14 cellular contexts compared by ENCODE assay signal in the genomic region with DNA sequence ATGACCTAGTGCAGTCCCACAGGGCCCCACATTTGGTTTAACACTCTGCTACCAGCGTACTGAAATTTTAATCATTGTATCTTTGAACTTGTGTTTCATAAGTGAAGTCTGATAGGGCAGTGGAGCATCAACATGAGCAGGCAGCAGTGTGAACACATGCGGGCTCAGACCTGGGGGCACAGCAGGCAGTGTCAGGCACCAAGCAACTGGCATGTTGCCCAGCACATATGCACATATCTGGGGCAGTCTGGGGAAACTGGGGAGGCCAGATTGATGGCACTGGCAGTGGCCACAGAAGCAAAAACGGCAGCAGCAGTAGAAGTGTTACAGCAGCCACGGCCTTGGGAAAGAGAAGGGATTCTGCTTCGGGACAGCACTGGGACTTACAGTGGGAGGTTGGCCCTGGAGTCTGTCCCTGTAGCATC.
DNase-seq lines count a peak whose midpoint lies in the region; ATAC-seq and TF ChIP-seq lines count a peak whose summit lies in the region.
"Had no signal": no experiment of that assay in that cellular context is flagged by ENCODE, and none has a peak within 500 bp of the region (broad histone marks: within the 10 kb centered on the region; RNA-seq: fewer than 3 reads in every experiment).

No MANE protein-coding gene starts in this region.

- no peak overlapping the region for H3K4me3 ChIP-seq in parathyroid adenoma (ENCODE audit: low read depth, low read length)
- H3K4me3 ChIP-seq: BLaER1 treated with 17β-estradiol and CSF1 and Interleukin-3, amounts not matched to agents 10 nM and 100 nM; stomach had no signal

- H3K79me2 ChIP-seq in parathyroid adenoma, result no peaks in the 10 kb centered on the region

- H3K27ac ChIP-seq in parathyroid adenoma, result peak overlapping the region; percentile 91
- H3K27ac ChIP-seq: BLaER1 treated with 17β-estradiol and CSF1 and Interleukin-3, amounts not matched to agents 10 nM and 100 nM; stomach had no signal

- peaks cover 20% of the 10 kb centered on the region for H3K4me1 ChIP-seq in parathyroid adenoma
- H3K4me1 ChIP-seq: BLaER1 treated with 17β-estradiol and CSF1 and Interleukin-3, amounts not matched to agents 10 nM and 100 nM; stomach had no signal

- DNase-seq in Daoy (ENCODE audit: low read depth) (peak; percentile 4), NCI-H524 treated with DMSO at 0.1 percent for 48 hours (lab: John Stamatoyannopoulos, UW) (peak; percentile 36), globus pallidus (ENCODE audit: low spot score) (peak; percentile 41), NCI-H2029 treated with DMSO at 0.1 percent for 48 hours (lab: John Stamatoyannopoulos, UW) (no peak)
- DNase-seq in stimulated activated CD4-positive, alpha-beta T cell treated with anti-CD3 and anti-CD28 coated beads, Interleukin-1b, Interleukin-23, amount 100 ng/mL, for 48 hours, result no peak
- DNase-seq: activated CD4-positive, alpha-beta memory T cell treated with anti-CD3 and anti-CD28 coated beads, Interleukin-2, amount 10 ng/mL, durations not matched to agents 7 days and 5 days; effector memory CD4-positive, alpha-beta T cell; foreskin melanocyte; stomach; T-helper 9 cell had no signal

- no peaks in the 10 kb centered on the region for H3K36me3 ChIP-seq in parathyroid adenoma (ENCODE audit: control insufficient read depth, insufficient read depth, low read length)
- H3K36me3 ChIP-seq: BLaER1 treated with 17β-estradiol and CSF1 and Interleukin-3, amounts not matched to agents 10 nM and 100 nM; stomach had no signal

- peak overlapping the region; percentile 0 for H3K4me2 ChIP-seq in parathyroid adenoma (ENCODE audit: low read length)
- H3K4me2 ChIP-seq: BLaER1 treated with 17β-estradiol and CSF1 and Interleukin-3, amounts not matched to agents 10 nM and 100 nM had no signal

- no peaks in the 10 kb centered on the region for H3K27me3 ChIP-seq in parathyroid adenoma (ENCODE audit: control insufficient read depth, insufficient read depth, low read length)
- H3K27me3 ChIP-seq: BLaER1 treated with 17β-estradiol and CSF1 and Interleukin-3, amounts not matched to agents 10 nM and 100 nM; stomach had no signal

- no peak overlapping the region for H3K9ac ChIP-seq in parathyroid adenoma
- H3K9ac ChIP-seq: BLaER1 treated with 17β-estradiol and CSF1 and Interleukin-3, amounts not matched to agents 10 nM and 100 nM had no signal

- peak overlapping the region; percentile 50 for H2AFZ ChIP-seq in parathyroid adenoma

- no peaks in the 10 kb centered on the region for H3K9me3 ChIP-seq in parathyroid adenoma (ENCODE audit: control insufficient read depth, low read length)
- H3K9me3 ChIP-seq: stomach had no signal

- no peak for TF ChIP-seq CTCF in parathyroid adenoma (IDR thresholded peaks at IDR 0.05)

- ATAC-seq in GM21528 (IDR thresholded peaks at IDR 0.05; ENCODE audit: low FRiP score, unreplicated experiment) (no peak), HG03571 (IDR thresholded peaks at IDR 0.05; ENCODE audit: unreplicated experiment) (no peak)

Comparison
In these comparisons a context has a peak if more than half of its experiments do, and no peak if none do; other contexts are left out.
1. DNase-seq: peak in Daoy (single experiment), NCI-H524 treated with DMSO at 0.1 percent for 48 hours (single experiment) and globus pallidus (single experiment); none in stimulated activated CD4-positive, alpha-beta T cell treated with anti-CD3 and anti-CD28 coated beads, Interleukin-1b, Interleukin-23, amount 100 ng/mL, for 48 hours (single experiment) and NCI-H2029 treated with DMSO at 0.1 percent for 48 hours (single experiment).